In the genomic region with DNA sequence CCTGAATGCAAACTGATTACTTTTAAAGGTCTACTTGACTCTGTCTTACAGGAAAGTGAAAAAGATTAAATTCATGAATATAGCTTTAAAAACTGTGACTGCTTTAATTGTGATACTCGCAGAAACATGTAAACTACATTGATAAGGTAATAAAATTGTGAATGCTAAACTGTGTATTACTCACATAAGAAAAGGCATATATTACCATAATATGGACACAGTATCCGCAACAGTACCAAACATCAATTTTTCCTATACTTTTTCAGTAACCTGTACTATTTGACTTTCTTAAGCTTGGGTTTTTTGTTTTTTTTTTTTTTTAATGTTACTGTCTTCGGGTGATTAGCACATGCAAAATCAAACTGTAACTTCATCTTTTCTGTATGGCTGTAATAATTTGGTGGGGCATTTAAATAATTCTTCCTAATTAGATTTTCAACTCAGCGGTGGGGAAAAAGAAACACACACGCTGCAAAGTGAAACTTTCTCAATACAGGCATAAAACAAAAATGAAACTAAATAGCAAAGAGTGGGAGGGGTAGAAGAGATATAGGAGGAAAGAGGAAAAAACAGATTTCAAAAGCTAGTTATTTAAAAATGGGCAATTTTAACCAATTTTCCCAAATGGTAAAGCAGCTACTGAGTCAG, we compare ENCODE assay signal across 8 cellular contexts. TPM values are rescaled to one million over a fixed set of nuclear protein-coding genes. Genes with fewer than 3 reads are reported as not detected.
A peak's percentile ranks its signal among the peaks of the same experiment; 100 is the strongest.
DNase-seq lines count a peak whose midpoint lies in the region; ATAC-seq, FAIRE-seq and TF ChIP-seq lines count a peak whose summit lies in the region.

No MANE protein-coding gene starts in this region.

- no peak for TF ChIP-seq EP300 in upper lobe of left lung (IDR thresholded peaks at IDR 0.05)

- peaks cover 4% of the 10 kb centered on the region for H3K36me3 Mint-ChIP-seq in activated CD8-positive, alpha-beta T cell treated with anti-CD3 and anti-CD28 coated beads for 36 hours (ENCODE audit: low read depth)

- intact Hi-C loops in activated CD8-positive, alpha-beta T cell treated with anti-CD3 and anti-CD28 coated beads for 36 hours (cut with micrococcal nuclease): loop anchor here (5.0 kb wide), 1 partner anchor 68 kb away; a partner anchor contains a TSS

- no peaks in the 10 kb centered on the region for H3K27me3 ChIP-seq in keratinocyte (ENCODE audit: control insufficient read depth, extremely low read depth, insufficient read depth, low read length)
- no peaks in the 10 kb centered on the region for H3K27me3 ChIP-seq in upper lobe of left lung

- peaks cover 55% of the 10 kb centered on the region for H3K4me1 Mint-ChIP-seq in activated CD8-positive, alpha-beta T cell treated with anti-CD3 and anti-CD28 coated beads for 36 hours (ENCODE audit: low read depth)

- 8 to 15% methylated on average over 5 of the region's 5 CpGs for WGBS in upper lobe of left lung, 2 donors

- H3K4me2 ChIP-seq in keratinocyte (ENCODE audit: control insufficient read depth, extremely low read depth, insufficient read depth, low read depth, low read length): peak overlapping the region; percentile 72

- TF ChIP-seq POLR2A in upper lobe of left lung (IDR thresholded peaks at IDR 0.05): no peak

- H3K9me3 ChIP-seq in keratinocyte (ENCODE audit: control insufficient read depth, low read depth, low read length): no peaks in the 10 kb centered on the region
- no peaks in the 10 kb centered on the region for H3K9me3 ChIP-seq in upper lobe of left lung

- POLR2A ChIA-PET in activated CD8-positive, alpha-beta T cell treated with anti-CD3 and anti-CD28 coated beads for 36 hours (lab: Charles Lee): interaction anchor here (2.4 kb wide), 1 partner anchor 23 kb away, joined by 14 read pairs; a partner anchor contains a TSS

- peak; percentile 5 for FAIRE-seq in keratinocyte (lab: Jason Lieb, UNC)

- TF ChIP-seq CTCF in GM13977 (IDR thresholded peaks at IDR 0.05; ENCODE audit: extremely low read depth, insufficient read depth, missing control alignments) (no peak), keratinocyte (optimal IDR thresholded peaks at IDR 0.05 in 1 of 3, IDR thresholded peaks at IDR 0.05 in 1 of 3, conservative IDR thresholded peaks at IDR 0.05 in 1 of 3; ENCODE audit: extremely low read depth in 1 of 3, insufficient read depth in 2 of 3, low read length in 3 of 3) (no peak), upper lobe of left lung (IDR thresholded peaks at IDR 0.05) (no peak)
- TF ChIP-seq CTCF in activated CD8-positive, alpha-beta T cell treated with anti-CD3 and anti-CD28 coated beads for 36 hours (IDR thresholded peaks at IDR 0.05): no peak

- CTCF ChIA-PET in activated CD8-positive, alpha-beta T cell treated with anti-CD3 and anti-CD28 coated beads for 36 hours (lab: Charles Lee): interaction anchor here (1.2 to 2.7 kb wide), 6 partner anchors 11 to 193 kb away, joined by 4 to 16 read pairs (median 7); no protein-coding TSS in a partner anchor

- H3K27ac ChIP-seq in keratinocyte (ENCODE audit: control insufficient read depth, insufficient read depth, low read length) (peak overlapping the region; percentile 58), upper lobe of left lung (peak overlapping the region; percentile 60 to 83 (median 68))

- peak overlapping the region; percentile 66 for H3K9ac ChIP-seq in keratinocyte (ENCODE audit: control insufficient read depth, extremely low read depth, insufficient read depth, low read length)

- peaks cover 71% of the 10 kb centered on the region for H3K79me2 ChIP-seq in keratinocyte (ENCODE audit: control insufficient read depth, insufficient read depth, low read length)

- DNase-seq in GM13977 (ENCODE audit: low spot score) (peak; percentile 18), keratinocyte (ENCODE audit: low read depth, low spot score) (no peak), upper lobe of left lung (no peak), NCI-H69 (lab: John Stamatoyannopoulos, UW) (no peak)
- no peak for DNase-seq in activated CD8-positive, alpha-beta T cell treated with anti-CD3 and anti-CD28 coated beads for 36 hours
- no peak for DNase-seq in NK-92 treated with Interleukin-12 subunit alpha and Interleukin-12 subunit beta, amount 100 ng/mL, for 24 hours (lab: John Stamatoyannopoulos, UW)

- no peaks in the 10 kb centered on the region for H3K27me3 Mint-ChIP-seq in activated CD8-positive, alpha-beta T cell treated with anti-CD3 and anti-CD28 coated beads for 36 hours

- in situ Hi-C loops in GM13977 (cut with MboI; ENCODE audit: low pct_unique_long_range_greater_than_20kb, low sequenced_read_pairs, unreplicated experiment): no loop called here

- H2AFZ ChIP-seq in keratinocyte (ENCODE audit: control insufficient read depth, low read length): no peak overlapping the region

- peaks cover 12% of the 10 kb centered on the region for H3K4me1 ChIP-seq in keratinocyte (ENCODE audit: control insufficient read depth, extremely low read depth, insufficient read depth, low read length)
- H3K4me1 ChIP-seq in upper lobe of left lung: peaks cover 31 to 48% (median 41%) of the 10 kb centered on the region in 4 donors

- H3K9me1 ChIP-seq in keratinocyte (ENCODE audit: control insufficient read depth, extremely low read depth, insufficient read depth, low read length): no peaks in the 10 kb centered on the region

- H3K4me3 ChIP-seq in keratinocyte (ENCODE audit: control insufficient read depth in 2 of 3, extremely low read depth in 1 of 3, insufficient read depth in 2 of 3, low read depth in 1 of 3, low read length in 3 of 3) (peak overlapping the region; percentile 13 to 83 (median 66)), upper lobe of left lung (peak overlapping the region; percentile 10 to 50 (median 42))

- peak overlapping the region; percentile 81 for H3K27ac Mint-ChIP-seq in activated CD8-positive, alpha-beta T cell treated with anti-CD3 and anti-CD28 coated beads for 36 hours

- H4K20me1 ChIP-seq in keratinocyte (ENCODE audit: control insufficient read depth, extremely low read depth, insufficient read depth, low read length): no peaks in the 10 kb centered on the region

- no peaks in the 10 kb centered on the region for H3K36me3 ChIP-seq in keratinocyte (ENCODE audit: control insufficient read depth in 2 of 2, extremely low read depth in 1 of 2, insufficient read depth in 2 of 2, low read length in 2 of 2)
- no peaks in the 10 kb centered on the region for H3K36me3 ChIP-seq in upper lobe of left lung

- dilution Hi-C loops in keratinocyte (cut with MboI; ENCODE audit: extremely low pct_ligation_motif_present, low sequenced_read_pairs): no loop called here

- ATAC-seq in HG03108 (IDR thresholded peaks at IDR 0.05; ENCODE audit: unreplicated experiment) (peak; percentile 27), upper lobe of left lung (ENCODE audit: low FRiP score in 2 of 2) (peak in 1 of 2 donors; percentile 58), HG02759 (IDR thresholded peaks at IDR 0.05; ENCODE audit: unreplicated experiment) (no peak)
- ATAC-seq in activated CD8-positive, alpha-beta T cell treated with anti-CD3 and anti-CD28 coated beads for 36 hours: peak; percentile 31

- no peaks in the 10 kb centered on the region for H3K9me3 Mint-ChIP-seq in activated CD8-positive, alpha-beta T cell treated with anti-CD3 and anti-CD28 coated beads for 36 hours

- peak overlapping the region; percentile 72 for H3K4me3 Mint-ChIP-seq in activated CD8-positive, alpha-beta T cell treated with anti-CD3 and anti-CD28 coated beads for 36 hours

RNA-seq across cellular contexts. Expression of a gene that starts 23.2 kb away (rescaled TPM):
- 10 to 100 TPM; 34.2 to 37.7 TPM for total RNA-seq in activated CD8-positive, alpha-beta T cell treated with anti-CD3 and anti-CD28 coated beads for 36 hours
- 12.6 to 30.5 TPM (median 16.2 TPM) in 3 replicates for polyA plus RNA-seq in keratinocyte
- polyA plus RNA-seq in keratinocyte (2011; ENCODE audit: low read depth): 40.9 TPM
- 10.7 and 18.9 TPM in 2 replicates for polyA plus RNA-seq in keratinocyte (2011; cell fraction: cytosol; rRNA removed)
- polyA plus RNA-seq in keratinocyte (2011; cell fraction: nucleus; rRNA removed): 9.9 and 19.1 TPM in 2 replicates
- polyA plus RNA-seq in keratinocyte (2012; ENCODE audit: low replicate concordance): 18.7 and 21.6 TPM in 2 replicates
- polyA minus RNA-seq in keratinocyte: 0.82 to 8.4 TPM (median 1.9 TPM) in 3 replicates
- 4.6 TPM for polyA minus RNA-seq in keratinocyte (2011; cell fraction: cytosol; rRNA and poly(A)+ RNA removed)
- 5.7 and 8.9 TPM in 2 replicates for polyA minus RNA-seq in keratinocyte (2011; cell fraction: nucleus; rRNA and poly(A)+ RNA removed)
- 10 to 100 TPM; 18.4 to 52.3 (median 25.0) TPM for total RNA-seq in upper lobe of left lung
